18 cellular contexts compared by ENCODE assay signal in the genomic region with DNA sequence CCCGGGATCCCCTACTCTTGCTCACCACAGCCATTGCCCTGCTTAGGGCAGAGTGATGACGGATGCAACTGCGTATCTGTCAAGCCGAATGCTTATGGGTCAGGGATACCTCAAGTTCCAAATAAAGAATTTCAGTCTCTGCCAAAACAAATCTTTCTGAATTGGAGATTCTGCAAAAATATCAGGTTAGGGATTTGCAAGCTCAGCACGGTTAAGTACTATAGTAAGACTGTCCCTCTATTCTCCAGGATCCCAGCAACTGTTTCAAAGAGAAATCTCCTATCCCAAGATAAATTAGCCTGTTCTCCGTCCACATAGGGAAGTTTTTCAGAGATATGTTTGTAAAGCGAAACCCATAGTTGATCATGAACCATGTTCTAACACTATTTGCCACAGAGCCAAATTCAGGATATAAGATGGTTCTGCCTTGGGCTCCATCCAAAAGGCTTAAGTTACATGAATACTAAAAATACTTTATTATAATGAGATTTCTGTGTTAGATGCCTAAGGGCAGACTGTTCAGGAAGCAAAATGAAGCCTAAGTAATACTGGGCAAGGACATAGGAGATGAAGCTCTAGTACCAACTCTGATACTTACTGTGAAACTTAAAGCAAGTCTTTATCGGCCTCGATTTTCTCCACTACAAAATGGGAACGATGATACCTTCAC.
DNase-seq lines count a peak whose midpoint lies in the region; ATAC-seq and TF ChIP-seq lines count a peak whose summit lies in the region.
"Had no signal": no experiment of that assay in that cellular context is flagged by ENCODE, and none has a peak within 500 bp of the region (broad histone marks: within the 10 kb centered on the region; RNA-seq: fewer than 3 reads in every experiment).

No MANE protein-coding gene starts in this region.

- H3K9ac ChIP-seq in SK-N-SH: no peak overlapping the region

- H3K4me3 Mint-ChIP-seq in T-helper 17 cell: no peak overlapping the region
- H3K4me3 Mint-ChIP-seq: activated naive CD4-positive, alpha-beta T cell treated with anti-CD3 and anti-CD28 coated beads, Interleukin-2, amount 10 ng/mL, durations not matched to agents 7 days and 5 days; dendritic cell treated with granulocyte-macrophage colony-stimulating factor and Interleukin-4, amounts not matched to agents 40 ng/mL and 50 ng/mL, for 4 days; nephron progenitor cell; stimulated activated naive B cell treated with anti-CD40 and anti-IgM and Interleukin-4, amounts not matched to agents 10 μg/mL and 1 μg/mL and 100 μg/mL, for 72 hours; T-cell had no signal

- peaks cover 3% of the 10 kb centered on the region for H3F3A ChIP-seq in SK-N-SH (replicated peaks; ENCODE audit: insufficient read depth)

- TF ChIP-seq POLR2A in testis (IDR thresholded peaks at IDR 0.05): no peak

- H3K27ac Mint-ChIP-seq in T-helper 17 cell: no peak overlapping the region
- H3K27ac Mint-ChIP-seq: dendritic cell treated with granulocyte-macrophage colony-stimulating factor and Interleukin-4, amounts not matched to agents 40 ng/mL and 50 ng/mL, for 4 days; stimulated activated naive B cell treated with anti-CD40 and anti-IgM and Interleukin-4, amounts not matched to agents 10 μg/mL and 1 μg/mL and 100 μg/mL, for 72 hours; T-cell had no signal

- peaks cover 18% of the 10 kb centered on the region for H3K4me1 Mint-ChIP-seq in T-helper 17 cell

- H2AFZ ChIP-seq in SK-N-SH (ENCODE audit: low read depth): no peak overlapping the region

- H3K36me3 Mint-ChIP-seq in T-helper 17 cell (ENCODE audit: low read depth): peaks cover 2% of the 10 kb centered on the region
- H3K36me3 Mint-ChIP-seq: activated naive CD4-positive, alpha-beta T cell treated with anti-CD3 and anti-CD28 coated beads, Interleukin-2, amount 10 ng/mL, durations not matched to agents 7 days and 5 days; stimulated activated naive B cell treated with anti-CD40 and anti-IgM and Interleukin-4, amounts not matched to agents 10 μg/mL and 1 μg/mL and 100 μg/mL, for 72 hours; T-cell had no signal

- 0 out of 2 replicates have a peak overlapping the region, but pooled peaks have one; percentile 8 for H3K4me2 ChIP-seq in SK-N-SH

- TF ChIP-seq EP300 in SK-N-SH (IDR thresholded peaks at IDR 0.05; ENCODE audit: borderline replicate concordance in 1 of 2, low read depth in 1 of 2, low read length in 1 of 2): no peak

- no peak for TF ChIP-seq RAD21 in SK-N-SH (IDR thresholded peaks at IDR 0.05; ENCODE audit: low read length)

- no peaks in the 10 kb centered on the region for H3K27me3 ChIP-seq in SK-N-SH (ENCODE audit: insufficient read depth)
- no peaks in the 10 kb centered on the region for H3K27me3 ChIP-seq in muscle layer of duodenum (ENCODE audit: low read depth, low read length)
- no peaks in the 10 kb centered on the region for H3K27me3 ChIP-seq in testis

- intact Hi-C loops in testis (cut with DNase I; ENCODE audit: low total_unique reads): loop anchor here (5.0 kb wide), 2 partner anchors 317 to 898 kb away; no protein-coding TSS in a partner anchor

- H3K4me1 ChIP-seq in SK-N-SH (ENCODE audit: control insufficient read depth in 1 of 2, insufficient read depth in 2 of 2, low read depth in 1 of 2, low read length in 1 of 2) (peaks cover 0 to 17% of the 10 kb centered on the region in 2 experiments; a peak in 1 of 4 replicates), muscle layer of duodenum (ENCODE audit: control insufficient read depth in 1 of 2, insufficient read depth in 2 of 2, low read length in 2 of 2) (peaks cover 16 to 20% of the 10 kb centered on the region in 2 donors), testis (peaks cover 36% of the 10 kb centered on the region)

- H3K9me3 ChIP-seq in SK-N-SH (no peaks in the 10 kb centered on the region), muscle layer of duodenum (ENCODE audit: control insufficient read depth in 1 of 2, low read length in 2 of 2) (no peaks in the 10 kb centered on the region), testis (no peaks in the 10 kb centered on the region), T-helper 17 cell (ENCODE audit: control insufficient read depth, low read length, poor library complexity, severe bottlenecking) (no peaks in the 10 kb centered on the region)
- H3K9me3 ChIP-seq: lower lobe of right lung had no signal

- CTCF ChIA-PET in SK-N-SH (lab: Yijun Ruan, JAX): no interaction called here

- no peaks in the 10 kb centered on the region for H3K79me2 ChIP-seq in SK-N-SH (ENCODE audit: insufficient read depth)

- no peak for TF ChIP-seq CTCF in SK-N-SH (IDR thresholded peaks at IDR 0.05)
- no peak for TF ChIP-seq CTCF in testis (IDR thresholded peaks at IDR 0.05)

- H3K27ac ChIP-seq in SK-N-SH (ENCODE audit: low read depth in 2 of 2, low read length in 1 of 2) (no peak overlapping the region), muscle layer of duodenum (ENCODE audit: low read length) (peak overlapping the region; percentile 54), testis (peak overlapping the region; percentile 84 to 89)

- H3K36me3 ChIP-seq in SK-N-SH (replicated peaks in 1 of 2; ENCODE audit: control insufficient read depth in 1 of 2, insufficient read depth in 2 of 2, low read length in 1 of 2) (no peaks in the 10 kb centered on the region), muscle layer of duodenum (ENCODE audit: control insufficient read depth in 1 of 2, insufficient read depth in 2 of 2, low read length in 2 of 2) (no peaks in the 10 kb centered on the region), testis (ENCODE audit: low read depth, missing control alignments) (no peaks in the 10 kb centered on the region)
- H3K36me3 ChIP-seq: lower lobe of right lung had no signal

- WGBS in SK-N-SH (ENCODE audit: low lambda C conversion rate): 50% methylated on average over 10 of the region's 10 CpGs
- 64 to 72% methylated on average over 10 of the region's 10 CpGs for WGBS in testis, 2 donors

- DNase-seq in SK-N-SH (no peak), dedifferentiated amniotic fluid mesenchymal stem cell (ENCODE audit: extremely low spot score) (peak; percentile 25), testis (no peak), iPS-NIHi7 (ENCODE audit: extremely low spot score) (no peak), T-helper 17 cell (no peak)
- DNase-seq in stimulated activated CD4-positive, alpha-beta T cell treated with anti-CD3 and anti-CD28 coated beads, Interleukin-12 subunit alpha, Interleukin-12 subunit beta, amount 100 ng/mL, for 4 hours: no peak
- DNase-seq: activated CD4-positive, alpha-beta T cell treated with anti-CD3 and anti-CD28 coated beads, Interleukin-2, amount 50 U/mL, for 4 hours; activated naive CD4-positive, alpha-beta T cell treated with anti-CD3 and anti-CD28 coated beads, Interleukin-2, amount 10 ng/mL, durations not matched to agents 7 days and 5 days; activated T-cell treated with anti-CD3 and anti-CD28 coated beads, Interleukin-2, amount 50 U/mL, for 1 hour; lower lobe of right lung; NCI-H2081 treated with DMSO at 0.1 percent for 48 hours; NCI-H510A treated with DMSO at 0.1 percent for 48 hours; nephron progenitor cell; stimulated activated naive B cell treated with anti-CD40 and anti-IgM and Interleukin-4, amounts not matched to agents 10 μg/mL and 1 μg/mL and 100 μg/mL, for 72 hours; T-cell had no signal

- H3K4me3 ChIP-seq in SK-N-SH (ENCODE audit: low read depth in 2 of 2, low read length in 1 of 2) (no peak overlapping the region), muscle layer of duodenum (ENCODE audit: low read depth in 1 of 2, low read length in 2 of 2) (no peak overlapping the region), testis (no peak overlapping the region)
- H3K4me3 ChIP-seq: lower lobe of right lung had no signal

- H3K9me2 ChIP-seq in SK-N-SH: no peaks in the 10 kb centered on the region

- H3K27me3 Mint-ChIP-seq in T-helper 17 cell: no peaks in the 10 kb centered on the region
- H3K27me3 Mint-ChIP-seq: activated naive CD4-positive, alpha-beta T cell treated with anti-CD3 and anti-CD28 coated beads, Interleukin-2, amount 10 ng/mL, durations not matched to agents 7 days and 5 days; T-cell had no signal

- ATAC-seq in HG03457 (IDR thresholded peaks at IDR 0.05; ENCODE audit: unreplicated experiment) (no peak), T-helper 17 cell (no peak)
- ATAC-seq: stimulated activated naive B cell treated with anti-CD40 and anti-IgM and Interleukin-4, amounts not matched to agents 10 μg/mL and 1 μg/mL and 100 μg/mL, for 72 hours; T-cell had no signal

- no peaks in the 10 kb centered on the region for H4K20me1 ChIP-seq in SK-N-SH (ENCODE audit: insufficient read depth)

- POLR2A ChIA-PET in SK-N-SH (lab: Yijun Ruan, JAX): no interaction called here

TF ChIP-seq in SK-N-SH, 30 proteins besides CTCF, POLR2A, EP300 and RAD21:
- TF ChIP-seq TAF1 (IDR thresholded peaks at IDR 0.05; ENCODE audit: borderline replicate concordance, low read depth, low read length) (no peak), MEF2A (IDR thresholded peaks at IDR 0.05; ENCODE audit: borderline replicate concordance, low read depth) (no peak)
- TF ChIP-seq, protein P1, sequence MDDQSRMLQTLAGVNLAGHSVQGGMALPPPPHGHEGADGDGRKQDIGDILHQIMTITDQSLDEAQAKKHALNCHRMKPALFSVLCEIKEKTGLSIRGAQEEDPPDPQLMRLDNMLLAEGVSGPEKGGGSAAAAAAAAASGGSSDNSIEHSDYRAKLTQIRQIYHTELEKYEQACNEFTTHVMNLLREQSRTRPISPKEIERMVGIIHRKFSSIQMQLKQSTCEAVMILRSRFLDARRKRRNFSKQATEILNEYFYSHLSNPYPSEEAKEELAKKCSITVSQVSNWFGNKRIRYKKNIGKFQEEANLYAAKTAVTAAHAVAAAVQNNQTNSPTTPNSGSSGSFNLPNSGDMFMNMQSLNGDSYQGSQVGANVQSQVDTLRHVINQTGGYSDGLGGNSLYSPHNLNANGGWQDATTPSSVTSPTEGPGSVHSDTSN (IDR thresholded peaks at IDR 0.05): no peak

Comparison
In these comparisons a context has a peak if more than half of its experiments do, and no peak if none do; other contexts are left out.
1. H3K27ac ChIP-seq: peak in muscle layer of duodenum (single experiment) and testis (2 of 2); none in SK-N-SH (0 of 2).